20 cellular contexts compared by ENCODE assay signal in the genomic region with DNA sequence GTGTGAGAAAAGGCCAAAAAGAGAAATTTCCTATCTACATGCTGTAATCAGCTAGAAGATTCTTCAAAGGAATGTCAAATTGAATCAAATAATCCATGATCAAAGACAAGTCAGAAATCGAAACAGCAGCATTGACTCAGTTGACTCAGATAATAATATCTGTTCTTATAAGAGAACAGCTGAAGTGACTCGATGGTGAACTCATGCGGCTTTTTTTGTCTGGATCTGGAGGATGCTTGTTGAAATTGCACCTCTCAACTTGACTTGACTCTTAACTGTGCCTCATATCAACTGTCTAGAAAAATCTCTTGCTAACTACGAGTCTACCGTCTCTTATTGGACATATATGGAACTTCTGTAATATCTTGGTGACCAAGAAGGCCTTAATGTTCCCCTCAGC.
A peak's percentile ranks its signal among the peaks of the same experiment; 100 is the strongest.
DNase-seq lines count a peak whose midpoint lies in the region; ATAC-seq, FAIRE-seq and TF ChIP-seq lines count a peak whose summit lies in the region.
"Had no signal": no experiment of that assay in that cellular context is flagged by ENCODE, and none has a peak within 500 bp of the region (broad histone marks: within the 10 kb centered on the region; RNA-seq: fewer than 3 reads in every experiment).

No MANE protein-coding gene starts in this region.

- CTCF ChIA-PET in H1 (lab: Charles Lee; ENCODE audit: partially characterized antibody), result interaction anchor here (1.2 kb wide), 1 partner anchor 378 kb away, joined by 3 read pairs; no protein-coding TSS in a partner anchor

- no peak for FAIRE-seq in H1 (lab: Jason Lieb, UNC)
- FAIRE-seq: GM12878, GM19239, H54 had no signal

- no peaks in the 10 kb centered on the region for H3K79me1 ChIP-seq in H1 (ENCODE audit: low read depth, low read length)

- no peaks in the 10 kb centered on the region for H3K27me3 Mint-ChIP-seq in neural progenitor cell (ENCODE audit: insufficient read depth, low read depth)

- peak overlapping the region; percentile 21 for H2BK120ac ChIP-seq in H1 (replicated peaks; ENCODE audit: low read depth, low read length)

- no peak overlapping the region for H3K27ac Mint-ChIP-seq in neural progenitor cell
- H3K27ac Mint-ChIP-seq: CD4-positive, CD25-positive, alpha-beta regulatory T cell; CD8-positive, alpha-beta T cell; HFFc6 had no signal

- H3K36me3 Mint-ChIP-seq in neural progenitor cell, result no peaks in the 10 kb centered on the region
- H3K36me3 Mint-ChIP-seq: CD4-positive, CD25-positive, alpha-beta regulatory T cell; CD8-positive, alpha-beta T cell had no signal

- H3K23ac ChIP-seq in H1 (ENCODE audit: insufficient read length), result no peak overlapping the region

- no peak overlapping the region for H2BK20ac ChIP-seq in H1 (ENCODE audit: low read length)

- no peak overlapping the region for H2BK12ac ChIP-seq in H1 (ENCODE audit: low read depth, low read length)

- H2BK15ac ChIP-seq in H1 (ENCODE audit: low read length), result no peak overlapping the region

- no peaks in the 10 kb centered on the region for H3K9me3 ChIP-seq in H1 (ENCODE audit: insufficient read depth in 2 of 2, low read depth in 1 of 2, low read length in 1 of 2)
- H3K9me3 ChIP-seq in neural progenitor cell (ENCODE audit: low read depth), result no peaks in the 10 kb centered on the region
- H3K9me3 ChIP-seq in right atrium auricular region, result no peaks in the 10 kb centered on the region
- H3K9me3 ChIP-seq: Caco-2, HAP-1 had no signal

- H3K4ac ChIP-seq in H1 (replicated peaks; ENCODE audit: insufficient read length, low read depth, low read length), result no peak overlapping the region

- ATAC-seq in HG03135 (IDR thresholded peaks at IDR 0.05; ENCODE audit: unreplicated experiment) (no peak), HG02623 (IDR thresholded peaks at IDR 0.05; ENCODE audit: unreplicated experiment) (no peak)
- ATAC-seq: CD8-positive, alpha-beta T cell; GM12878 had no signal

- H4K20me1 ChIP-seq in H1 (replicated peaks in 1 of 2; ENCODE audit: control insufficient read depth in 1 of 2, insufficient read depth in 2 of 2, low read length in 2 of 2), result peaks cover 0 to 3% of the 10 kb centered on the region in 2 experiments
- H4K20me1 ChIP-seq in neural progenitor cell (ENCODE audit: low read depth), result no peaks in the 10 kb centered on the region

- no peak overlapping the region for H3K18ac ChIP-seq in H1 (ENCODE audit: extremely low read depth, low read length)

- no peaks in the 10 kb centered on the region for H3F3A ChIP-seq in neural progenitor cell (ENCODE audit: low read depth)

- TF ChIP-seq RAD21 in H1 (IDR thresholded peaks at IDR 0.05 in 1 of 2, conservative IDR thresholded peaks at IDR 0.05 in 1 of 2; ENCODE audit: low read depth in 2 of 2, low read length in 2 of 2), result no peak

- no peak overlapping the region for H3K56ac ChIP-seq in H1 (replicated peaks; ENCODE audit: insufficient read length, low read depth, low read length)

- H4K8ac ChIP-seq in H1 (ENCODE audit: extremely low read depth, insufficient read depth, low read length), result no peak overlapping the region

- H3K9ac ChIP-seq in H1 (replicated peaks in 1 of 4; ENCODE audit: extremely low read depth in 1 of 4, low read depth in 3 of 4, low read length in 3 of 4), result no peak overlapping the region
- no peak overlapping the region for H3K9ac ChIP-seq in neural progenitor cell
- H3K9ac ChIP-seq: GM23248 had no signal

- H3K4me3 ChIP-seq in H1 (ENCODE audit: extremely low read depth in 1 of 4, insufficient read depth in 2 of 4, low read depth in 3 of 4, low read length in 4 of 4) (peak overlapping the region in 1 of 4 experiments; percentile 19; a peak in 1 of 8 replicates), neural progenitor cell (no peak overlapping the region), right atrium auricular region (no peak overlapping the region)
- H3K4me3 ChIP-seq: GM12878, GM23248, HAP-1 had no signal

- H2BK5ac ChIP-seq in H1 (ENCODE audit: low read depth, low read length), result no peak overlapping the region

- no peak overlapping the region for H4K5ac ChIP-seq in H1 (ENCODE audit: insufficient read length, low read depth, low read length)

- H3K79me2 ChIP-seq in H1 (ENCODE audit: control insufficient read depth in 1 of 2, insufficient read depth in 2 of 2, low read length in 2 of 2) (no peaks in the 10 kb centered on the region), neural progenitor cell (ENCODE audit: low read depth) (no peaks in the 10 kb centered on the region)

- H3K23me2 ChIP-seq in H1 (ENCODE audit: low read depth, low read length), result 0 out of 2 replicates have a peak, but pooled peaks cover 3% of the 10 kb centered on the region

- H3K9me3 Mint-ChIP-seq in neural progenitor cell, result no peaks in the 10 kb centered on the region
- H3K9me3 Mint-ChIP-seq: CD8-positive, alpha-beta T cell; HFFc6 had no signal

- H2AK5ac ChIP-seq in H1 (ENCODE audit: low read depth, low read length), result no peak overlapping the region

- H2AFZ ChIP-seq in H1 (ENCODE audit: low read length) (no peak overlapping the region), neural progenitor cell (replicated peaks) (no peak overlapping the region)
- H2AFZ ChIP-seq: GM23248 had no signal

- POLR2A ChIA-PET in H1 (lab: Charles Lee; ENCODE audit: partially characterized antibody), result no interaction called here

- no peak overlapping the region for H4K91ac ChIP-seq in H1 (replicated peaks; ENCODE audit: insufficient read length, low read length)

- TF ChIP-seq POLR2A in H1 (IDR thresholded peaks at IDR 0.05; ENCODE audit: control extremely low read depth in 1 of 2, low read depth in 2 of 2, low read length in 2 of 2), result no peak

- no peak overlapping the region for H3K14ac ChIP-seq in H1 (ENCODE audit: insufficient read length)

- H3K4me1 ChIP-seq in H1 (replicated peaks in 1 of 4; ENCODE audit: control insufficient read depth in 3 of 4, insufficient read depth in 4 of 4, low read length in 3 of 4) (peaks cover 7 to 25% (median 17%) of the 10 kb centered on the region in 4 experiments), neural progenitor cell (peaks cover 13% of the 10 kb centered on the region), right atrium auricular region (no peaks in the 10 kb centered on the region)
- H3K4me1 ChIP-seq: Caco-2 had no signal

- no peak for TF ChIP-seq EP300 in H1 (IDR thresholded peaks at IDR 0.05; ENCODE audit: borderline replicate concordance in 1 of 2, low read depth in 2 of 2, low read length in 2 of 2)

- H3K36me3 ChIP-seq in H1 (ENCODE audit: control insufficient read depth in 2 of 4, insufficient read depth in 4 of 4, low read length in 3 of 4) (no peaks in the 10 kb centered on the region), neural progenitor cell (no peaks in the 10 kb centered on the region), right atrium auricular region (no peaks in the 10 kb centered on the region)
- H3K36me3 ChIP-seq: HAP-1 had no signal

- no peaks in the 10 kb centered on the region for H3K4me1 Mint-ChIP-seq in neural progenitor cell
- H3K4me1 Mint-ChIP-seq: CD4-positive, CD25-positive, alpha-beta regulatory T cell had no signal

- no peak overlapping the region for H3K4me3 Mint-ChIP-seq in neural progenitor cell
- H3K4me3 Mint-ChIP-seq: CD4-positive, CD25-positive, alpha-beta regulatory T cell; CD8-positive, alpha-beta T cell; HFFc6 had no signal

- TF ChIP-seq CTCF in H1 (IDR thresholded peaks at IDR 0.05; ENCODE audit: control extremely low read depth in 1 of 3, insufficient read depth in 1 of 3, low read depth in 1 of 3, low read length in 3 of 3), result no peak
- TF ChIP-seq CTCF in neural progenitor cell (IDR thresholded peaks at IDR 0.05), result no peak
- no peak for TF ChIP-seq CTCF in right atrium auricular region (IDR thresholded peaks at IDR 0.05)

- H3K27ac ChIP-seq in H1 (ENCODE audit: low read depth, low read length) (no peak overlapping the region), neural progenitor cell (no peak overlapping the region), right atrium auricular region (no peak overlapping the region)
- H3K27ac ChIP-seq: GM23248 had no signal

- WGBS in H1 (ENCODE audit: extremely low coverage in 1 of 2, insufficient coverage in 1 of 2, insufficient read length in 1 of 2, insufficient replicate concordance in 2 of 2, low coverage in 1 of 2, low lambda C conversion rate in 2 of 2, missing lambda C conversion rate in 1 of 2), 2 experiments, result 90% methylated on average over 5 of the region's 5 CpGs; no CpG with 5 or more reads in 1 of the 2 experiments

- DNase-seq in OCI-M1 (lab: John Stamatoyannopoulos, UW) (peak; percentile 35), H1 (ENCODE audit: low read depth in 1 of 2, low spot score in 2 of 2) (no peak), neural progenitor cell (ENCODE audit: low spot score) (no peak), right atrium auricular region (ENCODE audit: low spot score) (no peak), NCI-H1092 treated with DMSO at 0.1 percent for 48 hours (lab: John Stamatoyannopoulos, UW) (no peak)
- DNase-seq: C1 segment of cervical spinal cord; Caco-2; CD4-positive, CD25-positive, alpha-beta regulatory T cell; CD8-positive, alpha-beta T cell; DMS79; EL; GDM1; GM23248; HFFc6 had no signal

- H3K27me3 ChIP-seq in H1 (replicated peaks in 1 of 4; ENCODE audit: control insufficient read depth in 3 of 4, extremely low read depth in 1 of 4, insufficient read depth in 3 of 4, low read length in 3 of 4) (no peaks in the 10 kb centered on the region), neural progenitor cell (no peaks in the 10 kb centered on the region), right atrium auricular region (no peaks in the 10 kb centered on the region)

- H3K4me2 ChIP-seq in H1 (ENCODE audit: insufficient read depth in 1 of 2, low read depth in 2 of 2, low read length in 2 of 2) (0 out of 4 replicates have a peak overlapping the region, but pooled peaks of 1 of the 2 experiments have one; percentile 25), neural progenitor cell (peak overlapping the region; percentile 19)

TF ChIP-seq in H1, 55 proteins besides CTCF, POLR2A, EP300 and RAD21 (continues in another document):
- TF ChIP-seq KDM5A (IDR thresholded peaks at IDR 0.05; ENCODE audit: low read length) (no peak), RBBP5 (IDR thresholded peaks at IDR 0.05; ENCODE audit: borderline replicate concordance, low read depth, low read length) (no peak), ZNF274 (IDR thresholded peaks at IDR 0.05; ENCODE audit: borderline replicate concordance, extremely low read depth, low read length) (no peak), GABPA (IDR thresholded peaks at IDR 0.05; ENCODE audit: borderline replicate concordance, insufficient read depth, low read length) (no peak), YY1 (IDR thresholded peaks at IDR 0.05; ENCODE audit: low read depth, low read length) (no peak), ASH2L (IDR thresholded peaks at IDR 0.05; ENCODE audit: low read length) (no peak), BACH1 (IDR thresholded peaks at IDR 0.05; ENCODE audit: low read length) (no peak), SRF (IDR thresholded peaks at IDR 0.05; ENCODE audit: low read depth, low read length) (no peak), CREB1 (IDR thresholded peaks at IDR 0.05) (no peak), SIRT6 (IDR thresholded peaks at IDR 0.05; ENCODE audit: low read length) (no peak), SUZ12 (IDR thresholded peaks at IDR 0.05; ENCODE audit: low read length) (no peak)
